In genomic region chr14:39547845-39548244, GRCh38 we compare ENCODE assay signal across 33 cellular contexts.
"Had no signal": no experiment of that assay in that cellular context is flagged by ENCODE, and none has a peak within 500 bp of the region (broad histone marks: within the 10 kb centered on the region; RNA-seq: fewer than 3 reads in every experiment).

No MANE protein-coding gene starts in this region.

- DNase-seq: activated effector memory CD4-positive, alpha-beta T cell treated with anti-CD3 and anti-CD28 coated beads, Interleukin-2, amount 50 U/mL, for 16 hours; activated effector memory CD4-positive, alpha-beta T cell treated with Interleukin-2 at 50 U/mL for 16 hours; activated gamma-delta T cell; activated gamma-delta T cell treated with Interleukin-2 at 50 U/mL for 16 hours; activated naive CD4-positive, alpha-beta T cell; activated naive CD4-positive, alpha-beta T cell treated with anti-CD3 and anti-CD28 coated beads for 36 hours; activated naive CD4-positive, alpha-beta T cell treated with anti-CD3 and anti-CD28 coated beads, Interleukin-2, amount 10 ng/mL, durations not matched to agents 7 days and 5 days; activated naive CD4-positive, alpha-beta T cell treated with anti-CD3 and anti-CD28 coated beads, Interleukin-2, amount 50 U/mL, for 16 hours; activated naive CD4-positive, alpha-beta T cell treated with Interleukin-2 at 50 U/mL for 16 hours; activated naive CD8-positive, alpha-beta T cell treated with anti-CD3 and anti-CD28 coated beads for 36 hours; activated naive CD8-positive, alpha-beta T cell treated with anti-CD3 and anti-CD28 coated beads, Interleukin-2, amount 10 ng/mL, durations not matched to agents 7 days and 5 days; activated naive CD8-positive, alpha-beta T cell treated with anti-CD3 and anti-CD28 coated beads, Interleukin-2, amount 50 U/mL, for 24 hours; activated T-cell treated with anti-CD3 and anti-CD28 coated beads, Interleukin-2, amount 50 U/mL, for 24 hours; activated T-cell treated with anti-CD3 and anti-CD28 coated beads, Interleukin-2, amount 50 U/mL, for 4 hours; activated T-cell treated with anti-CD3 and anti-CD28 coated beads, Interleukin-2, amount 50 U/mL, for 48 hours; activated T-cell treated with anti-CD3 and anti-CD28 coated beads, Interleukin-2, amount 50 U/mL, for 72 hours; adrenal gland; amniotic stem cell; amygdala; anterior cingulate cortex; aorta; body of pancreas; brain microvascular endothelial cell; caudate nucleus; central memory CD4-positive, alpha-beta T cell; cerebellar nuclear complex had no signal

- H3K27me3 ChIP-seq: adrenal gland, ascending aorta, body of pancreas, brain microvascular endothelial cell, breast epithelium, cardiac muscle cell had no signal

- FAIRE-seq: astrocyte, bronchial epithelial cell had no signal

- H3K4me1 ChIP-seq: adrenal gland, ascending aorta, body of pancreas, breast epithelium had no signal

- H3K27ac ChIP-seq: adrenal gland, ascending aorta, body of pancreas, brain microvascular endothelial cell, breast epithelium, cardiac muscle cell had no signal

- ATAC-seq: activated naive CD4-positive, alpha-beta T cell treated with anti-CD3 and anti-CD28 coated beads, Interleukin-2, amount 50 U/mL, for 72 hours; activated naive CD8-positive, alpha-beta T cell treated with anti-CD3 and anti-CD28 coated beads, Interleukin-2, amount 50 U/mL, for 24 hours; activated T-cell treated with anti-CD3 and anti-CD28 coated beads, Interleukin-2, amount 50 U/mL, for 4 hours; activated T-cell treated with anti-CD3 and anti-CD28 coated beads, Interleukin-2, amount 50 U/mL, for 72 hours; activated T-helper 17 cell treated with anti-CD3 and anti-CD28 coated beads, Interleukin-2, amount 50 U/mL, for 72 hours; body of pancreas had no signal

- H3K36me3 ChIP-seq: adrenal gland, ascending aorta, brain microvascular endothelial cell, breast epithelium, cardiac muscle cell had no signal

- H3K4me3 ChIP-seq: adrenal gland, ascending aorta, body of pancreas, breast epithelium, cardiac muscle cell had no signal

- H3K9me3 ChIP-seq: adrenal gland had no signal
